Comparison of ENCODE assay signal across 22 cellular contexts in the genomic region with DNA sequence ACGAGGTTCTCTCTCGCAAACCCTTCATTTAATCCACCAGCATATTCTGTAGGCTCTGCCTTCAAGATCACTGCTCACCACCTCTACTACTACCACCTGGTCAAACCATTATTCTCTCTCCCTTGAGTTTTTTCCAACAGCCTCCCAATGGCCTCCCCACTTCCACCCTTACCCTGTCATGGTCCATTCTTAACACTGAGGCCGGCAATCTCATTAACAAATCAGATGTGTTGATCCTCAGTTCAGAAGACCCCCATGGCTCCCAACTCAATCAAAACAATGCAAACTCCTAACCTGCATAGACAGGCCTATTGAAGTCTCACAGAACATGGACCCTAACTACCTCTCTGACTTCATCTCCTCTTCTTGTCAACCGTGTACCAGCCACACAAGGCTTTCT. TPM values are rescaled to one million over a fixed set of nuclear protein-coding genes. Genes with fewer than 3 reads are reported as not detected.
DNase-seq lines count a peak whose midpoint lies in the region; ATAC-seq, FAIRE-seq and TF ChIP-seq lines count a peak whose summit lies in the region.
"Had no signal": no experiment of that assay in that cellular context is flagged by ENCODE, and none has a peak within 500 bp of the region (broad histone marks: within the 10 kb centered on the region; RNA-seq: fewer than 3 reads in every experiment).

No MANE protein-coding gene starts in this region.

- peak overlapping the region; percentile 76 for H3K27ac Mint-ChIP-seq in activated CD8-positive, alpha-beta memory T cell treated with anti-CD3 and anti-CD28 coated beads, Interleukin-2, amount 10 ng/mL, durations not matched to agents 7 days and 5 days
- no peak overlapping the region for H3K27ac Mint-ChIP-seq in activated naive CD8-positive, alpha-beta T cell treated with anti-CD3 and anti-CD28 coated beads, Interleukin-2, amount 50 U/mL, for 24 hours
- peak overlapping the region; percentile 13 for H3K27ac Mint-ChIP-seq in osteocyte (ENCODE audit: unreplicated experiment)
- H3K27ac Mint-ChIP-seq: activated naive CD8-positive, alpha-beta T cell; CD4-positive, alpha-beta T cell had no signal

- no peak for TF ChIP-seq CTCF in osteocyte (IDR thresholded peaks at IDR 0.05)

- CTCF ChIA-PET in activated CD8-positive, alpha-beta memory T cell treated with anti-CD3 and anti-CD28 coated beads, Interleukin-2, amount 10 ng/mL, durations not matched to agents 7 days and 5 days (lab: Charles Lee), result interaction anchor here (1.6 kb wide), 1 partner anchor 24 kb away, joined by 4 read pairs; no protein-coding TSS in a partner anchor

- peaks cover 63% of the 10 kb centered on the region for H3K36me3 Mint-ChIP-seq in activated CD8-positive, alpha-beta memory T cell treated with anti-CD3 and anti-CD28 coated beads, Interleukin-2, amount 10 ng/mL, durations not matched to agents 7 days and 5 days
- H3K36me3 Mint-ChIP-seq in activated naive CD8-positive, alpha-beta T cell treated with anti-CD3 and anti-CD28 coated beads, Interleukin-2, amount 50 U/mL, for 24 hours (ENCODE audit: low read depth), result peaks cover 63% of the 10 kb centered on the region
- peaks cover 3% of the 10 kb centered on the region for H3K36me3 Mint-ChIP-seq in osteocyte (ENCODE audit: unreplicated experiment)

- H3K27me3 Mint-ChIP-seq in activated CD8-positive, alpha-beta memory T cell treated with anti-CD3 and anti-CD28 coated beads, Interleukin-2, amount 10 ng/mL, durations not matched to agents 7 days and 5 days, result no peaks in the 10 kb centered on the region
- no peaks in the 10 kb centered on the region for H3K27me3 Mint-ChIP-seq in activated naive CD8-positive, alpha-beta T cell treated with anti-CD3 and anti-CD28 coated beads, Interleukin-2, amount 50 U/mL, for 24 hours
- no peaks in the 10 kb centered on the region for H3K27me3 Mint-ChIP-seq in osteocyte (ENCODE audit: unreplicated experiment)
- H3K27me3 Mint-ChIP-seq: activated naive CD8-positive, alpha-beta T cell; CD4-positive, alpha-beta T cell had no signal

- H3K4me3 Mint-ChIP-seq in activated CD8-positive, alpha-beta memory T cell treated with anti-CD3 and anti-CD28 coated beads, Interleukin-2, amount 10 ng/mL, durations not matched to agents 7 days and 5 days, result peak overlapping the region; percentile 54
- peak overlapping the region; percentile 47 for H3K4me3 Mint-ChIP-seq in activated naive CD8-positive, alpha-beta T cell treated with anti-CD3 and anti-CD28 coated beads, Interleukin-2, amount 50 U/mL, for 24 hours
- H3K4me3 Mint-ChIP-seq in osteocyte (ENCODE audit: unreplicated experiment), result no peak overlapping the region
- H3K4me3 Mint-ChIP-seq: activated naive CD8-positive, alpha-beta T cell; CD4-positive, alpha-beta T cell had no signal

- no peak for DNase-seq in activated CD8-positive, alpha-beta memory T cell treated with anti-CD3 and anti-CD28 coated beads, Interleukin-2, amount 10 ng/mL, durations not matched to agents 7 days and 5 days
- DNase-seq in activated CD8-positive, alpha-beta memory T cell treated with anti-CD3 and anti-CD28 coated beads, Interleukin-2, amount 50 U/mL, for 4 hours, result no peak
- no peak for DNase-seq in HTR-8/SVneo (ENCODE audit: insufficient read length, low spot score)
- no peak for DNase-seq in activated naive CD8-positive, alpha-beta T cell treated with anti-CD3 and anti-CD28 coated beads, Interleukin-2, amount 50 U/mL, for 24 hours
- DNase-seq in osteocyte (ENCODE audit: extremely low spot score, unreplicated experiment), result no peak
- no peak for DNase-seq in stimulated activated CD4-positive, alpha-beta T cell treated with anti-CD3 and anti-CD28 coated beads, Interleukin-2, amount 100 ng/mL, for 48 hours
- DNase-seq in H4 (ENCODE audit: low spot score), result no peak
- DNase-seq in cortex of kidney (lab: John Stamatoyannopoulos, UW), result no peak
- DNase-seq: CD4-positive, alpha-beta T cell; DMS79; H7; KBM-7; mesendoderm; NCI-H1092 treated with DMSO at 0.1 percent for 48 hours; NCI-H2081 treated with DMSO at 0.1 percent for 48 hours; NCI-H526; OCI-M1; SJCRH30; thyroid gland had no signal

- ATAC-seq in activated CD8-positive, alpha-beta memory T cell treated with anti-CD3 and anti-CD28 coated beads, Interleukin-2, amount 10 ng/mL, durations not matched to agents 7 days and 5 days, result no peak
- ATAC-seq in activated naive CD8-positive, alpha-beta T cell treated with anti-CD3 and anti-CD28 coated beads, Interleukin-2, amount 50 U/mL, for 24 hours, result no peak

- H3K4me1 Mint-ChIP-seq in activated CD8-positive, alpha-beta memory T cell treated with anti-CD3 and anti-CD28 coated beads, Interleukin-2, amount 10 ng/mL, durations not matched to agents 7 days and 5 days, result peaks cover 64% of the 10 kb centered on the region
- peaks cover 29% of the 10 kb centered on the region for H3K4me1 Mint-ChIP-seq in activated naive CD8-positive, alpha-beta T cell treated with anti-CD3 and anti-CD28 coated beads, Interleukin-2, amount 50 U/mL, for 24 hours
- peaks cover 33% of the 10 kb centered on the region for H3K4me1 Mint-ChIP-seq in osteocyte (ENCODE audit: unreplicated experiment)

- no peaks in the 10 kb centered on the region for H3K9me3 Mint-ChIP-seq in activated CD8-positive, alpha-beta memory T cell treated with anti-CD3 and anti-CD28 coated beads, Interleukin-2, amount 10 ng/mL, durations not matched to agents 7 days and 5 days (ENCODE audit: low read depth)
- no peaks in the 10 kb centered on the region for H3K9me3 Mint-ChIP-seq in activated naive CD8-positive, alpha-beta T cell treated with anti-CD3 and anti-CD28 coated beads, Interleukin-2, amount 50 U/mL, for 24 hours
- H3K9me3 Mint-ChIP-seq in osteocyte (ENCODE audit: unreplicated experiment), result no peaks in the 10 kb centered on the region
- H3K9me3 Mint-ChIP-seq: CD4-positive, alpha-beta T cell had no signal

- FAIRE-seq in HTR-8/SVneo (lab: Jason Lieb, UNC), result peak; percentile 26
- FAIRE-seq: bronchial epithelial cell had no signal

RNA-seq across cellular contexts. Expression of gene AURKA, which starts 2.2 kb away (rescaled TPM):
- total RNA-seq in activated CD8-positive, alpha-beta memory T cell treated with anti-CD3 and anti-CD28 coated beads, Interleukin-2, amount 10 ng/mL, durations not matched to agents 7 days and 5 days, result 100 to 1,000 TPM; 107 to 123 TPM
- total RNA-seq in osteocyte, result 10.4 and 11.7 TPM in 2 replicates
- total RNA-seq in H4 (2014; rRNA removed; shearing (Covaris generic)), result 97.8 and 119 TPM in 2 replicates

RNA-seq across cellular contexts. Expression of gene CSTF1, which starts 2.6 kb away (rescaled TPM):
- total RNA-seq in activated CD8-positive, alpha-beta memory T cell treated with anti-CD3 and anti-CD28 coated beads, Interleukin-2, amount 10 ng/mL, durations not matched to agents 7 days and 5 days, result 10 to 100 TPM; 60.0 to 82.4 TPM
- 36.2 and 38.6 TPM in 2 replicates for total RNA-seq in osteocyte
- 60.8 and 69.9 TPM in 2 replicates for total RNA-seq in H4 (2014; rRNA removed; shearing (Covaris generic))

RNA-seq across cellular contexts. Expression of gene CASS4, which starts 22.3 kb away (rescaled TPM):
- 10 to 100 TPM; 10.9 to 21.8 TPM for total RNA-seq in activated CD8-positive, alpha-beta memory T cell treated with anti-CD3 and anti-CD28 coated beads, Interleukin-2, amount 10 ng/mL, durations not matched to agents 7 days and 5 days
- total RNA-seq in osteocyte, result 0.13 TPM in 1 of 2 replicates, not detected in the other
- total RNA-seq in H4 (2014; rRNA removed; shearing (Covaris generic)), result 0.06 and 0.10 TPM in 2 replicates
- total RNA-seq: bronchial epithelial cell, H7, pulmonary artery endothelial cell had no signal

RNA-seq across cellular contexts. Expression of gene FAM210B, which starts 31.0 kb away (rescaled TPM):
- 1 to 10 TPM; 2.4 to 3.5 TPM for total RNA-seq in activated CD8-positive, alpha-beta memory T cell treated with anti-CD3 and anti-CD28 coated beads, Interleukin-2, amount 10 ng/mL, durations not matched to agents 7 days and 5 days
- total RNA-seq in osteocyte, result 46.9 and 50.6 TPM in 2 replicates
- total RNA-seq in H4 (2014; rRNA removed; shearing (Covaris generic)), result 13.0 and 14.4 TPM in 2 replicates

Comparison
In these comparisons a context has a peak if more than half of its experiments do, and no peak if none do; other contexts are left out.
1. RNA of gene CASS4, which starts 22.3 kb away (total RNA-seq): 10.9 to 21.8 TPM in activated CD8-positive, alpha-beta memory T cell treated with anti-CD3 and anti-CD28 coated beads, Interleukin-2, amount 10 ng/mL, durations not matched to agents 7 days and 5 days; 0.06 to 0.10 TPM in H4 and 0.13 TPM in osteocyte; every median in the first group is over 10 times any median in the second.